In the genomic region with DNA sequence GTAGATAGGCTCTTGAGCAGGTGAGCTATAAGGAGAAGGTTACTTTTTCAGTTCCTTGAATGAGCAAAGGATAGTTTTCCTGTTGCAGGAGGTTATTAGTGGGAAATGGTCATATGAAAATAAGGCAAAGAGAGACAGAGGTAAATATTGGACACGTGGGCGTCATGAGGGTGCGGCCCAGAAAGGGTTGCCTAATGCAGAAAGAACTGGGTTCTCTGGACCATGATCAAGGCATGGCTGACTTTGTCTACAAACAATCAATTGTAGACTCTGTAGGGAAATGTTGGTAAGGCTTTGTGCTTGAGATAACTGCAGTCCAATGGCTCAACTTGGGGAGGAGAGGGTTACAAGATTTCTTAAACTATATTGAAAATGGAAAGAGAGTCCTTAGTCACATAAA, we compare ENCODE assay signal across 33 cellular contexts.
"Had no signal": no experiment of that assay in that cellular context is flagged by ENCODE, and none has a peak within 500 bp of the region (broad histone marks: within the 10 kb centered on the region; RNA-seq: fewer than 3 reads in every experiment).

No MANE protein-coding gene starts in this region.

- H3K27ac ChIP-seq: adrenal gland, ascending aorta, body of pancreas, brain microvascular endothelial cell, breast epithelium, cardiac muscle cell had no signal

- H3K9me3 ChIP-seq: adrenal gland, ascending aorta, body of pancreas, breast epithelium had no signal

- H3K4me3 ChIP-seq: adrenal gland, ascending aorta, body of pancreas, breast epithelium, cardiac muscle cell had no signal

- DNase-seq: activated effector memory CD4-positive, alpha-beta T cell treated with anti-CD3 and anti-CD28 coated beads, Interleukin-2, amount 50 U/mL, for 16 hours; activated effector memory CD4-positive, alpha-beta T cell treated with Interleukin-2 at 50 U/mL for 16 hours; activated gamma-delta T cell; activated gamma-delta T cell treated with Interleukin-2 at 50 U/mL for 16 hours; activated naive CD4-positive, alpha-beta T cell; activated naive CD4-positive, alpha-beta T cell treated with anti-CD3 and anti-CD28 coated beads for 36 hours; activated naive CD4-positive, alpha-beta T cell treated with anti-CD3 and anti-CD28 coated beads, Interleukin-2, amount 10 ng/mL, durations not matched to agents 7 days and 5 days; activated naive CD4-positive, alpha-beta T cell treated with anti-CD3 and anti-CD28 coated beads, Interleukin-2, amount 50 U/mL, for 16 hours; activated naive CD4-positive, alpha-beta T cell treated with Interleukin-2 at 50 U/mL for 16 hours; activated naive CD8-positive, alpha-beta T cell treated with anti-CD3 and anti-CD28 coated beads for 36 hours; activated naive CD8-positive, alpha-beta T cell treated with anti-CD3 and anti-CD28 coated beads, Interleukin-2, amount 10 ng/mL, durations not matched to agents 7 days and 5 days; activated naive CD8-positive, alpha-beta T cell treated with anti-CD3 and anti-CD28 coated beads, Interleukin-2, amount 50 U/mL, for 24 hours; activated T-cell treated with anti-CD3 and anti-CD28 coated beads for 4 hours; activated T-cell treated with anti-CD3 and anti-CD28 coated beads, Interleukin-2, amount 50 U/mL, for 1 hour; activated T-cell treated with anti-CD3 and anti-CD28 coated beads, Interleukin-2, amount 50 U/mL, for 24 hours; activated T-cell treated with anti-CD3 and anti-CD28 coated beads, Interleukin-2, amount 50 U/mL, for 4 hours; activated T-cell treated with anti-CD3 and anti-CD28 coated beads, Interleukin-2, amount 50 U/mL, for 48 hours; activated T-cell treated with anti-CD3 and anti-CD28 coated beads, Interleukin-2, amount 50 U/mL, for 72 hours; adrenal gland; amniotic stem cell; amygdala; aorta; body of pancreas; brain microvascular endothelial cell; caudate nucleus; central memory CD4-positive, alpha-beta T cell had no signal

- H3K27me3 ChIP-seq: adrenal gland, ascending aorta, body of pancreas, brain microvascular endothelial cell, breast epithelium, cardiac muscle cell had no signal

- ATAC-seq: activated naive CD4-positive, alpha-beta T cell treated with anti-CD3 and anti-CD28 coated beads, Interleukin-2, amount 50 U/mL, for 72 hours; activated naive CD8-positive, alpha-beta T cell treated with anti-CD3 and anti-CD28 coated beads, Interleukin-2, amount 50 U/mL, for 24 hours; activated T-cell treated with anti-CD3 and anti-CD28 coated beads, Interleukin-2, amount 50 U/mL, for 4 hours; activated T-cell treated with anti-CD3 and anti-CD28 coated beads, Interleukin-2, amount 50 U/mL, for 72 hours; activated T-helper 17 cell treated with anti-CD3 and anti-CD28 coated beads, Interleukin-2, amount 50 U/mL, for 72 hours; body of pancreas had no signal

- FAIRE-seq: astrocyte, bronchial epithelial cell had no signal

- H3K36me3 ChIP-seq: adrenal gland, ascending aorta, brain microvascular endothelial cell, breast epithelium, cardiac muscle cell had no signal

- H3K4me1 ChIP-seq: adrenal gland, ascending aorta, breast epithelium had no signal
